13 cellular contexts compared by ENCODE assay signal in the genomic region with DNA sequence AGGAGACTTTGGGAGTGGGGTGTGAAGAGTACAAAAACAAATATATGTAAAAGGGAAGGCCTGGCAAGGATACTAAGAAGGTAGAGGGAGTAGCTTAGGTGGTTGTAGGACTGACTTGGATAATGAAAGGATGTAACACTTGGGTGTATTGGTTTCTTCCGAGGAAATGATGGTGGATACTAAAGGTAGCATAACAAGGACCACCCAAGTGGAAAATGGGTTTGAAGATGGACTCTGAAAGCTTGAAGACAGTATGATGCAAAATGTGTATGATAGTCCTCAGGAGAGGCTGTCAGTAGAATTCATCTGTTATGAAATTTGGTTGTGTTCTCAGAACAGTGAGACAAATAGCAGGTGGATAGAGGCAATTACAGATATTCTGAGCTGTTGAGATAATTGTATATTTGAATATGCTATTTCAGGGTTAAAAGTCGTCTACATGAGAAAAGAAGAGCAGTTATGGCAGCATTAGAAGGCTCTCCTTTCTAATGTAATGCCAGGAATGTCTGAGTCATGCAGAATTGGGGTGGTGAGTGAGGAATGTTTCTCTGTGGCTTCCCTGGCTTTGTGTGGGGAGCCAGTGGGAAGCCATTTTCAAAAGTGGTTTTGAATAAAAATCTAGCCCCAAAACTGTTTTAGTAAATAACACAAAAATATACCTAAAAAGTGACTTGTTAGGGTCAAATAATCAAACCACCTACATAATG.
DNase-seq lines count a peak whose midpoint lies in the region; TF ChIP-seq lines count a peak whose summit lies in the region.
"Had no signal": no experiment of that assay in that cellular context is flagged by ENCODE, and none has a peak within 500 bp of the region (broad histone marks: within the 10 kb centered on the region; RNA-seq: fewer than 3 reads in every experiment).

No MANE protein-coding gene starts in this region.

- peak overlapping the region; percentile 58 for H3K27ac Mint-ChIP-seq in HFFc6

- peak; percentile 88 for DNase-seq in A172 (ENCODE audit: low spot score)
- peak; percentile 85 for DNase-seq in HFFc6
- peak; percentile 88 for DNase-seq in amniotic epithelial cell (ENCODE audit: low read depth)
- DNase-seq in retina, result no peak
- no peak for DNase-seq in NCI-H748 (lab: John Stamatoyannopoulos, UW; ENCODE audit: unreplicated experiment)
- DNase-seq in activated CD4-positive, alpha-beta T cell treated with anti-CD3 and anti-CD28 coated beads, Interleukin-2, amount 50 U/mL, for 1 hour, result no peak
- no peak for DNase-seq in activated effector memory CD4-positive, alpha-beta T cell treated with Interleukin-2 at 50 U/mL for 16 hours
- DNase-seq: activated CD4-positive, alpha-beta T cell treated with anti-CD3 and anti-CD28 coated beads for 4 hours; left colon; spleen had no signal

- H3K27me3 ChIP-seq in iPS-18a (ENCODE audit: control insufficient read depth, insufficient read depth, low read length), result no peaks in the 10 kb centered on the region
- H3K27me3 ChIP-seq: ascending aorta, BLaER1 had no signal

- H3K4me1 Mint-ChIP-seq in HFFc6 (ENCODE audit: low read depth), result peaks cover 46% of the 10 kb centered on the region

- TF ChIP-seq CTCF in HFFc6 (IDR thresholded peaks at IDR 0.05), result no peak

- H3K27me3 Mint-ChIP-seq in HFFc6 (ENCODE audit: insufficient read depth), result no peaks in the 10 kb centered on the region

- no peaks in the 10 kb centered on the region for H3K36me3 ChIP-seq in iPS-18a (ENCODE audit: control insufficient read depth, low read depth, low read length)
- H3K36me3 ChIP-seq: ascending aorta, BLaER1, spleen had no signal

- H3K4me1 ChIP-seq in iPS-18a (ENCODE audit: control insufficient read depth, low read depth, low read length), result peaks cover 72% of the 10 kb centered on the region
- H3K4me1 ChIP-seq: ascending aorta, BLaER1, spleen had no signal

- H3K4me3 ChIP-seq in iPS-18a (ENCODE audit: low read length), result peak overlapping the region; percentile 9
- H3K4me3 ChIP-seq: ascending aorta, BLaER1, spleen had no signal

- no peaks in the 10 kb centered on the region for H3K9me3 ChIP-seq in iPS-18a (ENCODE audit: control insufficient read depth, low read depth, low read length)
- H3K9me3 ChIP-seq: ascending aorta had no signal

- peak overlapping the region; percentile 4 for H3K9ac ChIP-seq in iPS-18a (ENCODE audit: low read length)
- H3K9ac ChIP-seq: BLaER1 had no signal

- H3K36me3 Mint-ChIP-seq in HFFc6 (ENCODE audit: low read depth), result peaks cover 5% of the 10 kb centered on the region; the same call in 1 of the 2 replicates

- peak overlapping the region; percentile 48; the same call in 1 of the 2 replicates for H3K4me3 Mint-ChIP-seq in HFFc6

- peak overlapping the region; percentile 46 for H3K27ac ChIP-seq in iPS-18a (ENCODE audit: low read length)
- H3K27ac ChIP-seq: ascending aorta, BLaER1, spleen had no signal

- no peaks in the 10 kb centered on the region for H3K9me3 Mint-ChIP-seq in HFFc6

Comparison
In these comparisons a context has a peak if more than half of its experiments do, and no peak if none do; other contexts are left out.
1. DNase-seq: peak in A172 (single experiment), HFFc6 (single experiment) and amniotic epithelial cell (single experiment); none in retina (single experiment), NCI-H748 (single experiment), activated CD4-positive, alpha-beta T cell treated with anti-CD3 and anti-CD28 coated beads, Interleukin-2, amount 50 U/mL, for 1 hour (single experiment) and activated effector memory CD4-positive, alpha-beta T cell treated with Interleukin-2 at 50 U/mL for 16 hours (single experiment).